Comparison of ENCODE assay signal across 34 cellular contexts in the genomic region with DNA sequence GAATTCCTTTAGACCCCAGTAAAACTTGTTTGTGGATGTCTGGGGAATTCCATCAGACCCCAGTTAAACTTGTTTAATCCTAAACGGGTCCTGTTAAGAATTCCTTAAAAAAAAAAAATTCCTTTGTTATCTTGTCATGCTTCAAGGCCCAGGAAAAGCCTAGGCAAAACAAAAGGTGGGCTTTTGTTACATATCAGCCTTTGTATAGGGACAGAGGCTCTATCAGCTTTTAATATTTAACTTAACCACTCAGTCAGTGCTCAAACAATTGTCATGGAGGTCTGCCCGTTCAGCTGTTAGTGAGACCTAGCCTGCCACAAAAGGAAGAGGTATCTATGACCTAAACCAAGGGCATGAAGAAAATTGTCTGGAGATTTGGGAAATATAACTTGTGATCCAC. TPM values are rescaled to one million over a fixed set of nuclear protein-coding genes. Genes with fewer than 3 reads are reported as not detected.
"Had no signal": no experiment of that assay in that cellular context is flagged by ENCODE, and none has a peak within 500 bp of the region (broad histone marks: within the 10 kb centered on the region; RNA-seq: fewer than 3 reads in every experiment).

No MANE protein-coding gene starts in this region.

- H3K27me3 ChIP-seq: brain microvascular endothelial cell, gastroesophageal sphincter, left lung, sigmoid colon, uterus had no signal

- H3K36me3 Mint-ChIP-seq: immature natural killer cell; natural killer cell treated with Interleukin-12 subunit alpha and Interleukin-12 subunit beta and Interleukin-15 and Interleukin-18, amount 100 ng/mL, for 72 hours; stimulated activated effector memory CD8-positive, alpha-beta T cell treated with anti-CD3 and anti-CD28 coated beads, Interleukin-12 subunit alpha, Interleukin-12 subunit beta, amount 100 ng/mL, for 72 hours; type B pancreatic cell had no signal

- H3K4me1 Mint-ChIP-seq: immature natural killer cell; stimulated activated effector memory CD8-positive, alpha-beta T cell treated with anti-CD3 and anti-CD28 coated beads, Interleukin-12 subunit alpha, Interleukin-12 subunit beta, amount 100 ng/mL, for 72 hours had no signal

- H3K27ac Mint-ChIP-seq: activated T-helper 1 cell treated with anti-CD3 and anti-CD28 coated beads, Interleukin-12 subunit alpha, Interleukin-12 subunit beta, Interleukin-2, Interleukin-4 antibody, amounts not matched to agents 30 ng/mL and 10 ng/mL and 1 ng/mL, durations not matched to agents 14 hours and 24 hours and 36 hours; immature natural killer cell; natural killer cell treated with Interleukin-12 subunit alpha and Interleukin-12 subunit beta and Interleukin-15 and Interleukin-18, amount 100 ng/mL, for 72 hours; stimulated activated effector memory CD8-positive, alpha-beta T cell treated with anti-CD3 and anti-CD28 coated beads, Interleukin-12 subunit alpha, Interleukin-12 subunit beta, amount 100 ng/mL, for 72 hours; stimulated activated naive CD8-positive, alpha-beta T cell treated with anti-CD3 and anti-CD28 coated beads, Interleukin-15, Interleukin-2, amounts not matched to agents 100 ng/mL and 50 ng/mL, for 24 hours; type B pancreatic cell had no signal

- H3K9me3 Mint-ChIP-seq: activated T-helper 1 cell treated with anti-CD3 and anti-CD28 coated beads, Interleukin-12 subunit alpha, Interleukin-12 subunit beta, Interleukin-2, Interleukin-4 antibody, amounts not matched to agents 30 ng/mL and 10 ng/mL and 1 ng/mL, durations not matched to agents 14 hours and 24 hours and 36 hours; natural killer cell treated with Interleukin-12 subunit alpha and Interleukin-12 subunit beta and Interleukin-15 and Interleukin-18, amount 100 ng/mL, for 72 hours; stimulated activated effector memory CD8-positive, alpha-beta T cell treated with anti-CD3 and anti-CD28 coated beads, Interleukin-12 subunit alpha, Interleukin-12 subunit beta, amount 100 ng/mL, for 72 hours; stimulated activated naive CD8-positive, alpha-beta T cell treated with anti-CD3 and anti-CD28 coated beads, Interleukin-15, Interleukin-2, amounts not matched to agents 100 ng/mL and 50 ng/mL, for 24 hours; type B pancreatic cell had no signal

- DNase-seq: activated CD4-positive, alpha-beta T cell treated with anti-CD3 and anti-CD28 coated beads for 48 hours; activated CD4-positive, alpha-beta T cell treated with anti-CD3 and anti-CD28 coated beads, Interleukin-2, amount 50 U/mL, for 48 hours; activated CD8-positive, alpha-beta memory T cell treated with anti-CD3 and anti-CD28 coated beads for 24 hours; activated gamma-delta T cell treated with Interleukin-2 at 50 U/mL for 16 hours; activated naive CD4-positive, alpha-beta T cell treated with anti-CD3 and anti-CD28 coated beads, Interleukin-2, amount 50 U/mL, for 16 hours; activated T-cell treated with anti-CD3 and anti-CD28 coated beads, Interleukin-2, amount 50 U/mL, for 1 hour; amniotic stem cell; brain microvascular endothelial cell; dorsolateral prefrontal cortex; effector memory CD4-positive, alpha-beta T cell; erythroblast; head of caudate nucleus; hippocampal formation; immature natural killer cell; kidney; left lung; mucosa of descending colon; posterior cingulate gyrus; retina; sigmoid colon; small intestine; stimulated activated CD4-positive, alpha-beta T cell treated with anti-CD3 and anti-CD28 coated beads, Interleukin-4, amount 100 ng/mL, for 24 hours; uterus had no signal

- H3K9me3 ChIP-seq: gastroesophageal sphincter, left lung, mucosa of descending colon, sigmoid colon, thoracic aorta, uterus had no signal

- H3K4me3 ChIP-seq: coronary artery, dorsolateral prefrontal cortex, gastroesophageal sphincter, left lung, lung, mucosa of descending colon, sigmoid colon, thoracic aorta, uterus had no signal

- H3K36me3 ChIP-seq: brain microvascular endothelial cell, gastroesophageal sphincter, left lung, sigmoid colon, thoracic aorta, uterus had no signal

- H3K27me3 Mint-ChIP-seq: type B pancreatic cell had no signal

- H3K4me1 ChIP-seq: left lung had no signal

- ATAC-seq: activated CD4-positive, CD25-positive, alpha-beta regulatory T cell treated with anti-CD3 and anti-CD28 coated beads, Interleukin-2, amount 50 U/mL, for 24 hours; gastroesophageal sphincter; left lung; mucosa of descending colon; natural killer cell treated with Interleukin-12 subunit alpha and Interleukin-12 subunit beta and Interleukin-15 and Interleukin-18, amount 100 ng/mL, for 72 hours; stimulated activated effector memory CD8-positive, alpha-beta T cell treated with anti-CD3 and anti-CD28 coated beads, Interleukin-12 subunit alpha, Interleukin-12 subunit beta, amount 100 ng/mL, for 72 hours had no signal

- H3K27ac ChIP-seq: brain microvascular endothelial cell, coronary artery, dorsolateral prefrontal cortex, gastroesophageal sphincter, left lung, sigmoid colon, thoracic aorta, uterus had no signal

- H3K4me3 Mint-ChIP-seq: activated T-helper 1 cell treated with anti-CD3 and anti-CD28 coated beads, Interleukin-12 subunit alpha, Interleukin-12 subunit beta, Interleukin-2, Interleukin-4 antibody, amounts not matched to agents 30 ng/mL and 10 ng/mL and 1 ng/mL, durations not matched to agents 14 hours and 24 hours and 36 hours; immature natural killer cell; natural killer cell treated with Interleukin-12 subunit alpha and Interleukin-12 subunit beta and Interleukin-15 and Interleukin-18, amount 100 ng/mL, for 72 hours; stimulated activated effector memory CD8-positive, alpha-beta T cell treated with anti-CD3 and anti-CD28 coated beads, Interleukin-12 subunit alpha, Interleukin-12 subunit beta, amount 100 ng/mL, for 72 hours; stimulated activated naive CD8-positive, alpha-beta T cell treated with anti-CD3 and anti-CD28 coated beads, Interleukin-15, Interleukin-2, amounts not matched to agents 100 ng/mL and 50 ng/mL, for 24 hours; type B pancreatic cell had no signal

RNA-seq across cellular contexts. Expression of gene SLC22A1, which starts 53.1 kb away (rescaled TPM):
- total RNA-seq: cardiac septum had no signal
